Comparison of ENCODE assay signal across 1 cellular context in genomic region chr1:111507411-111508201, GRCh38.
TF ChIP-seq lines count a peak whose summit lies in the region.

No MANE protein-coding gene starts in this region.

TF ChIP-seq in K562, 482 proteins besides CTCF, POLR2A, EP300 and RAD21 (continues in another document):
- TF ChIP-seq NR2C1 (IDR thresholded peaks at IDR 0.05) = peak; percentile 88
- TF ChIP-seq NR2C1 (tag; IDR thresholded peaks at IDR 0.05) = peak; percentile 87
- TF ChIP-seq ZC3H11A (IDR thresholded peaks at IDR 0.05; ENCODE audit: low read depth, low read length) = no peak
- TF ChIP-seq USF1 (CRISPR knock-in tag; IDR thresholded peaks at IDR 0.05) = no peak
- no peak for TF ChIP-seq POLR3G (IDR thresholded peaks at IDR 0.05; ENCODE audit: extremely low read depth, insufficient read length, insufficient replicate concordance)
- no peak for TF ChIP-seq DIDO1 (tag; IDR thresholded peaks at IDR 0.05; ENCODE audit: low read depth)
- no peak for TF ChIP-seq WHSC1 (IDR thresholded peaks at IDR 0.05; ENCODE audit: low read length)
- TF ChIP-seq ZNF507 (tag; conservative IDR thresholded peaks at IDR 0.05) = no peak
- TF ChIP-seq NKRF (IDR thresholded peaks at IDR 0.05; ENCODE audit: borderline replicate concordance) = 0 out of 2 replicates have a peak, but pooled peaks have one; percentile 15
- TF ChIP-seq ZNF239 (CRISPR knock-in tag; IDR thresholded peaks at IDR 0.05) = no peak
- peak; percentile 43 to 52; a peak in 1 of 4 replicates for TF ChIP-seq ETV6 (IDR thresholded peaks at IDR 0.05; ENCODE audit: borderline replicate concordance in 1 of 2, low read depth in 2 of 2, low read length in 1 of 2)
- TF ChIP-seq ETV6 (CRISPR knock-in tag; IDR thresholded peaks at IDR 0.05; ENCODE audit: borderline replicate concordance) = no peak
- no peak for TF ChIP-seq GABPB2 (CRISPR knock-in tag; conservative IDR thresholded peaks at IDR 0.05)
- peak; percentile 24; the same call in 1 of the 2 replicates for TF ChIP-seq RNF2 (IDR thresholded peaks at IDR 0.05)
- no peak for TF ChIP-seq ZEB2 (IDR thresholded peaks at IDR 0.05)
- TF ChIP-seq CREB3L1 (IDR thresholded peaks at IDR 0.05; ENCODE audit: borderline replicate concordance, low read depth) = peak; percentile 27; the same call in 1 of the 2 replicates
- no peak for TF ChIP-seq STAT5A (IDR thresholded peaks at IDR 0.05; ENCODE audit: borderline replicate concordance, low read length)
- no peak for TF ChIP-seq BDP1 (IDR thresholded peaks at IDR 0.05; ENCODE audit: insufficient read depth, insufficient read length)
- no peak for TF ChIP-seq CEBPZ (IDR thresholded peaks at IDR 0.05; ENCODE audit: borderline replicate concordance, low read depth, low read length)
- TF ChIP-seq MTA1 (IDR thresholded peaks at IDR 0.05; ENCODE audit: borderline replicate concordance) = peak; percentile 52
- TF ChIP-seq SRSF7 (optimal IDR thresholded peaks at IDR 0.05; ENCODE audit: low read depth, low read length) = no peak
- TF ChIP-seq CREB3 (tag; conservative IDR thresholded peaks at IDR 0.05; ENCODE audit: low read depth) = peak; percentile 38
- no peak for TF ChIP-seq ATF2 (CRISPR knock-in tag; IDR thresholded peaks at IDR 0.05)
- TF ChIP-seq CBX1 (IDR thresholded peaks at IDR 0.05; ENCODE audit: low read depth) = 0 out of 2 replicates have a peak, but pooled peaks have one; percentile 28
- TF ChIP-seq ZNF165 (CRISPR knock-in tag; IDR thresholded peaks at IDR 0.05; ENCODE audit: borderline replicate concordance) = no peak
- no peak for TF ChIP-seq TSHZ1 (CRISPR knock-in tag; IDR thresholded peaks at IDR 0.05)
- no peak for TF ChIP-seq POLR2AphosphoS2 (IDR thresholded peaks at IDR 0.05; ENCODE audit: low read length)
- TF ChIP-seq SPI1 (IDR thresholded peaks at IDR 0.05; ENCODE audit: borderline replicate concordance, low read depth, low read length) = peak; percentile 97
- TF ChIP-seq CXXC5 (CRISPR knock-in tag; IDR thresholded peaks at IDR 0.05) = peak; percentile 53; the same call in 1 of the 2 replicates
- no peak for TF ChIP-seq PBX2 (CRISPR knock-in tag; IDR thresholded peaks at IDR 0.05; ENCODE audit: low read depth)
- no peak for TF ChIP-seq PBX2 (tag; conservative IDR thresholded peaks at IDR 0.05; ENCODE audit: low read depth)
- peak; percentile 73 for TF ChIP-seq ZNF766 (CRISPR knock-in tag; conservative IDR thresholded peaks at IDR 0.05)
- no peak for TF ChIP-seq ATF3 (IDR thresholded peaks at IDR 0.05)
- TF ChIP-seq ATF3 (CRISPR knock-in tag; conservative IDR thresholded peaks at IDR 0.05) = no peak
- TF ChIP-seq MED1 (CRISPR knock-in tag; IDR thresholded peaks at IDR 0.05; ENCODE audit: borderline replicate concordance) = no peak
- TF ChIP-seq ZNF324 (CRISPR knock-in tag; IDR thresholded peaks at IDR 0.05) = no peak
- peak; percentile 13; the same call in 1 of the 2 replicates for TF ChIP-seq CEBPB (tag; IDR thresholded peaks at IDR 0.05)
- no peak for TF ChIP-seq MECOM (CRISPR knock-in tag; IDR thresholded peaks at IDR 0.05)
- 0 out of 2 replicates have a peak, but pooled peaks have one; percentile 3 for TF ChIP-seq MTA2 (IDR thresholded peaks at IDR 0.05; ENCODE audit: low read depth)
- TF ChIP-seq ZNF395 (CRISPR knock-in tag; IDR thresholded peaks at IDR 0.05) = no peak
- 0 out of 2 replicates have a peak, but pooled peaks have one; percentile 15 for TF ChIP-seq MEF2D (tag; conservative IDR thresholded peaks at IDR 0.05; ENCODE audit: low read depth)
- no peak for TF ChIP-seq GTF2F1 (IDR thresholded peaks at IDR 0.05; ENCODE audit: low read depth, low read length)
- no peak for TF ChIP-seq KLF10 (CRISPR knock-in tag; IDR thresholded peaks at IDR 0.05)
- no peak for TF ChIP-seq ZNF282 (CRISPR knock-in tag; IDR thresholded peaks at IDR 0.05)
- TF ChIP-seq NCOA6 (IDR thresholded peaks at IDR 0.05) = no peak
